Comparison of ENCODE assay signal across 19 cellular contexts in the genomic region with DNA sequence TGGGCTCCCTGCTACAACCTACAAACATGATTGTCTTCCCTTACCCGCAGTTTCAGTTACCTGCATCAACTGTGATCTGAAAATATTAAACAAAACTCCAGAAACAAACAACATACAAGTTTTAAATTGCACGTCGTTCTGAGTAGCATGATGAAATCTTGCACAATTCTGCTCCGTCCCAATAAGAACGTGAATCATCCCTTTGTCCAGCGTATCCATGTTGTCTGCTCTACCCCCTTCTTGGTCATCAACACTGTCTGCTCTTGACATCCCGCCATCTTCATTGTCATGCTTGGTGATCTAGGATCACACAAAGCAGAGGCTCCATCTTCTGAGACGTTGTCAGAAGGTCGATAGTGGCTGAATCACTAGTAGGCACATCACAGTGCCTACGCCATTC.
"Had no signal": no experiment of that assay in that cellular context is flagged by ENCODE, and none has a peak within 500 bp of the region (broad histone marks: within the 10 kb centered on the region; RNA-seq: fewer than 3 reads in every experiment).

No MANE protein-coding gene starts in this region.

- ATAC-seq: heart left ventricle; left colon; left ventricle myocardium superior; natural killer cell treated with Interleukin-12 subunit alpha and Interleukin-12 subunit beta and Interleukin-15 and Interleukin-18, amount 100 ng/mL, for 72 hours had no signal

- H3K36me3 Mint-ChIP-seq: natural killer cell treated with Interleukin-12 subunit alpha and Interleukin-12 subunit beta and Interleukin-15 and Interleukin-18, amount 100 ng/mL, for 72 hours; neural progenitor cell had no signal

- H3K27me3 ChIP-seq: neural progenitor cell, ovary, right atrium auricular region had no signal

- H3K4me1 ChIP-seq: heart left ventricle, neural progenitor cell, right atrium auricular region had no signal

- H3K27ac Mint-ChIP-seq: natural killer cell treated with Interleukin-12 subunit alpha and Interleukin-12 subunit beta and Interleukin-15 and Interleukin-18, amount 100 ng/mL, for 72 hours; neural progenitor cell had no signal

- DNase-seq: dorsolateral prefrontal cortex; effector CD8-positive, alpha-beta T cell; heart left ventricle; hippocampal formation; left colon; left ventricle myocardium superior; mesenchymal stem cell; midbrain; nucleus accumbens; ovary; small intestine; stimulated activated CD4-positive, alpha-beta T cell treated with anti-CD3 and anti-CD28 coated beads, Interleukin-12 subunit alpha, Interleukin-12 subunit beta, amount 100 ng/mL, for 4 hours; stimulated activated naive CD4-positive, alpha-beta T cell treated with Interleukin-2 at 50 U/mL for 16 hours; trophoblast cell had no signal

- H3K9me3 Mint-ChIP-seq: natural killer cell treated with Interleukin-12 subunit alpha and Interleukin-12 subunit beta and Interleukin-15 and Interleukin-18, amount 100 ng/mL, for 72 hours; neural progenitor cell had no signal

- H3K9me3 ChIP-seq: heart left ventricle, ovary, right atrium auricular region had no signal

- H2AFZ ChIP-seq: neural progenitor cell had no signal

- H3K27ac ChIP-seq: dorsolateral prefrontal cortex, heart left ventricle, neural progenitor cell, ovary, right atrium auricular region had no signal

- H3K9ac ChIP-seq: neural progenitor cell had no signal

- H3K4me2 ChIP-seq: neural progenitor cell had no signal

- H3K36me3 ChIP-seq: heart left ventricle, neural progenitor cell, ovary, right atrium auricular region had no signal

- H3K4me3 ChIP-seq: dorsolateral prefrontal cortex, heart left ventricle, lung, neural progenitor cell, ovary, right atrium auricular region had no signal

- FAIRE-seq: frontal cortex, small intestine had no signal

- H3K4me3 Mint-ChIP-seq: natural killer cell treated with Interleukin-12 subunit alpha and Interleukin-12 subunit beta and Interleukin-15 and Interleukin-18, amount 100 ng/mL, for 72 hours; neural progenitor cell had no signal
